Comparison of ENCODE assay signal across 1 cellular context in the genomic region with DNA sequence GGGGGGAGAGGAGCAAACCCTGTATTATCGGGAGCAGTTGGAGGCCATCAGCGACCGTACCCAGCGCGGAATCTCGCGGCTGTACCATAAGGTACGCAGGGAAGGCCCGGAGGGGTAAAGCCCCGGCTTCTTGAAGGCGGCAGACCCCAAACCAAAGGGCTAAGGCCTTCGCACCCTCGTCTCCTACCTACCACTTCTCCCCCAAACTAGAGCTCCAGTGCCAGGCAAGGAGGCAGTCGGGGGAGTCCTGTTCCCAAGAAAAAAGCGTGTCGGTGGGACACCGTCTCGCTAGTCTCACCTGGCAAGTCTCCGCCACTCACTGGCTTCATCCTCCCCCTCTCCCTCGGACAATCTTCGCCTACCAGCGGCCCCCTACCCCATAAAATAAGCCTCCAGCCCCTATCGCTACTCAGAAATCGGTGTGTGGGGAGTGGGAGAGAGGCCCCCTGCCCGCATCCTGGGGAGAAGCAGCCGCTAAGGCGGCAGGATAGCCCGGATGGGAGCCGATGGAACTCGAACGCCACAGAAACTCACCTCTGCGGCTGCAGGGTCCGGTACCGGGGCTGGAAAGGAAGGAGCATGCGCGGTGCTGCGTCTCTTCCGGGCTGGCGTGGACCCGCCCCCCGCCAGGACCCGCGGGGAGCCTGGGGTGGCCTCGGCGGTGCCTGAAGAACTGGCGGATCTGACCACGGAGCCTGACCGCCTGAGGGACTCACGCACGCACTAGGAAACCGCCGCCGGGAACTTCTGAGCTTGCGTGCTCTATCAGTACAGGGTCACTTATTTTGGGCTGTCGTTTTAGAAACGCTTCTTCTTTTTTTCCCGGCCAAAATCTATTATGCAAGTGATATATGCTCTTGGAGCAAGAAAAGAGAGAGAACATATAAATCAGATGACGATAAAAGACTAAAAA.
A peak's percentile ranks its signal among the peaks of the same experiment; 100 is the strongest.
TF ChIP-seq lines count a peak whose summit lies in the region.

A gene (minus strand): TSS at position 572 of the 913 bp plus-strand sequence. CDS start 848 bp downstream, outside the sequence.

TF ChIP-seq in IMR-90, 13 proteins besides CTCF, POLR2A, EP300 and RAD21 (continued from another document):
- peak; percentile 71; the same call in 1 of the 2 replicates for TF ChIP-seq MXI1 (IDR thresholded peaks at IDR 0.05; ENCODE audit: borderline replicate concordance, low read depth, low read length)
TF ChIP-seq in IMR-90: peak in this region for 3.
